ENCODE assay signal across 1 cellular context in genomic region chr6:15044146-15044882, GRCh38.
A peak's percentile ranks its signal among the peaks of the same experiment; 100 is the strongest.
TF ChIP-seq lines count a peak whose summit lies in the region.

No MANE protein-coding gene starts in this region.

TF ChIP-seq in HepG2, 621 proteins besides CTCF, POLR2A, EP300 and RAD21 (continued from another document and continues in another):
- TF ChIP-seq ZNF691 (CRISPR knock-in tag; IDR thresholded peaks at IDR 0.05; ENCODE audit: borderline replicate concordance, low read depth) = no peak
- TF ChIP-seq ZNF333 (CRISPR knock-in tag; IDR thresholded peaks at IDR 0.05; ENCODE audit: borderline replicate concordance) = no peak
- no peak for TF ChIP-seq ZNF564 (CRISPR knock-in tag; IDR thresholded peaks at IDR 0.05)
- TF ChIP-seq ZNF850 (CRISPR knock-in tag; conservative IDR thresholded peaks at IDR 0.05) = no peak
- peak; percentile 96 for TF ChIP-seq RBAK (CRISPR knock-in tag; IDR thresholded peaks at IDR 0.05)
- TF ChIP-seq PITX1 (CRISPR knock-in tag; IDR thresholded peaks at IDR 0.05) = peak; percentile 69
- TF ChIP-seq TGIF2 (CRISPR knock-in tag; IDR thresholded peaks at IDR 0.05) = no peak
- TF ChIP-seq FOXP1 (IDR thresholded peaks at IDR 0.05) = no peak
- peak; percentile 21; the same call in 1 of the 2 replicates for TF ChIP-seq FOXP1 (CRISPR knock-in tag; IDR thresholded peaks at IDR 0.05)
- TF ChIP-seq PAXIP1 (CRISPR knock-in tag; conservative IDR thresholded peaks at IDR 0.05) = peak; percentile 82
- no peak for TF ChIP-seq SNAPC5 (CRISPR knock-in tag; IDR thresholded peaks at IDR 0.05; ENCODE audit: borderline replicate concordance)
- 0 out of 2 replicates have a peak, but pooled peaks have one; percentile 37 for TF ChIP-seq MED1 (CRISPR knock-in tag; IDR thresholded peaks at IDR 0.05)
- peak; percentile 53; the same call in 1 of the 2 replicates for TF ChIP-seq ZMYM4 (CRISPR knock-in tag; IDR thresholded peaks at IDR 0.05)
- peak; percentile 46; the same call in 1 of the 2 replicates for TF ChIP-seq ZNF292 (CRISPR knock-in tag; IDR thresholded peaks at IDR 0.05; ENCODE audit: borderline replicate concordance, low read depth)
- no peak for TF ChIP-seq ZNF326 (CRISPR knock-in tag; IDR thresholded peaks at IDR 0.05; ENCODE audit: borderline replicate concordance)
- no peak for TF ChIP-seq HNRNPLL (IDR thresholded peaks at IDR 0.05; ENCODE audit: low read depth, low read length, poor library complexity, severe bottlenecking)
- peak; percentile 74 for TF ChIP-seq TCF7 (IDR thresholded peaks at IDR 0.05; ENCODE audit: low read depth)
- TF ChIP-seq RXRB (CRISPR knock-in tag; IDR thresholded peaks at IDR 0.05; ENCODE audit: borderline replicate concordance) = peak; percentile 54; the same call in 1 of the 2 replicates
- TF ChIP-seq LCORL (IDR thresholded peaks at IDR 0.05) = no peak
- peak; percentile 80 for TF ChIP-seq LCORL (CRISPR knock-in tag; IDR thresholded peaks at IDR 0.05)
- no peak for TF ChIP-seq BATF2 (CRISPR knock-in tag; IDR thresholded peaks at IDR 0.05)
- no peak for TF ChIP-seq NFAT5 (CRISPR knock-in tag; IDR thresholded peaks at IDR 0.05)
- no peak for TF ChIP-seq LBX2 (CRISPR knock-in tag; IDR thresholded peaks at IDR 0.05; ENCODE audit: borderline replicate concordance)
- no peak for TF ChIP-seq ELF3 (CRISPR knock-in tag; IDR thresholded peaks at IDR 0.05)
- no peak for TF ChIP-seq FIP1L1 (IDR thresholded peaks at IDR 0.05; ENCODE audit: borderline replicate concordance, insufficient read depth, low read depth, low read length)
- TF ChIP-seq MYNN (CRISPR knock-in tag; IDR thresholded peaks at IDR 0.05; ENCODE audit: low read depth) = no peak
- TF ChIP-seq, protein P1, sequence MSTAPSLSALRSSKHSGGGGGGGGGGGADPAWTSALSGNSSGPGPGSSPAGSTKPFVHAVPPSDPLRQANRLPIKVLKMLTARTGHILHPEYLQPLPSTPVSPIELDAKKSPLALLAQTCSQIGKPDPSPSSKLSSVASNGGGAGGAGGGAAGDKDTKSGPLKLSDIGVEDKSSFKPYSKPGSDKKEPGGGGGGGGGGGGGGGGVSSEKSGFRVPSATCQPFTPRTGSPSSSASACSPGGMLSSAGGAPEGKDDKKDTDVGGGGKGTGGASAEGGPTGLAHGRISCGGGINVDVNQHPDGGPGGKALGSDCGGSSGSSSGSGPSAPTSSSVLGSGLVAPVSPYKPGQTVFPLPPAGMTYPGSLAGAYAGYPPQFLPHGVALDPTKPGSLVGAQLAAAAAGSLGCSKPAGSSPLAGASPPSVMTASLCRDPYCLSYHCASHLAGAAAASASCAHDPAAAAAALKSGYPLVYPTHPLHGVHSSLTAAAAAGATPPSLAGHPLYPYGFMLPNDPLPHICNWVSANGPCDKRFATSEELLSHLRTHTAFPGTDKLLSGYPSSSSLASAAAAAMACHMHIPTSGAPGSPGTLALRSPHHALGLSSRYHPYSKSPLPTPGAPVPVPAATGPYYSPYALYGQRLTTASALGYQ (CRISPR knock-in tag; IDR thresholded peaks at IDR 0.05) = no peak
- no peak for TF ChIP-seq AGO2 (optimal IDR thresholded peaks at IDR 0.05; ENCODE audit: low read depth, low read length)
- TF ChIP-seq, protein P2, sequence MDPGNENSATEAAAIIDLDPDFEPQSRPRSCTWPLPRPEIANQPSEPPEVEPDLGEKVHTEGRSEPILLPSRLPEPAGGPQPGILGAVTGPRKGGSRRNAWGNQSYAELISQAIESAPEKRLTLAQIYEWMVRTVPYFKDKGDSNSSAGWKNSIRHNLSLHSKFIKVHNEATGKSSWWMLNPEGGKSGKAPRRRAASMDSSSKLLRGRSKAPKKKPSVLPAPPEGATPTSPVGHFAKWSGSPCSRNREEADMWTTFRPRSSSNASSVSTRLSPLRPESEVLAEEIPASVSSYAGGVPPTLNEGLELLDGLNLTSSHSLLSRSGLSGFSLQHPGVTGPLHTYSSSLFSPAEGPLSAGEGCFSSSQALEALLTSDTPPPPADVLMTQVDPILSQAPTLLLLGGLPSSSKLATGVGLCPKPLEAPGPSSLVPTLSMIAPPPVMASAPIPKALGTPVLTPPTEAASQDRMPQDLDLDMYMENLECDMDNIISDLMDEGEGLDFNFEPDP (CRISPR knock-in tag; conservative IDR thresholded peaks at IDR 0.05) = no peak
- TF ChIP-seq NPAS2 (CRISPR knock-in tag; IDR thresholded peaks at IDR 0.05; ENCODE audit: borderline replicate concordance) = no peak
- no peak for TF ChIP-seq NFYC (CRISPR knock-in tag; IDR thresholded peaks at IDR 0.05)
- TF ChIP-seq CREM (IDR thresholded peaks at IDR 0.05) = 0 out of 2 replicates have a peak, but pooled peaks have one; percentile 20
- TF ChIP-seq CREM (CRISPR knock-in tag; IDR thresholded peaks at IDR 0.05) = no peak
- TF ChIP-seq KMT2B (CRISPR knock-in tag; IDR thresholded peaks at IDR 0.05) = no peak
- TF ChIP-seq ZNF10 (CRISPR knock-in tag; IDR thresholded peaks at IDR 0.05; ENCODE audit: borderline replicate concordance, low read depth) = no peak
- no peak for TF ChIP-seq TSC22D2 (CRISPR knock-in tag; IDR thresholded peaks at IDR 0.05; ENCODE audit: borderline replicate concordance)
- no peak for TF ChIP-seq SSRP1 (CRISPR knock-in tag; IDR thresholded peaks at IDR 0.05)
- no peak for TF ChIP-seq POLR2G (IDR thresholded peaks at IDR 0.05; ENCODE audit: low read depth, low read length)
- TF ChIP-seq HMGA1 (CRISPR knock-in tag; conservative IDR thresholded peaks at IDR 0.05) = no peak
- TF ChIP-seq AHDC1 (CRISPR knock-in tag; IDR thresholded peaks at IDR 0.05; ENCODE audit: borderline replicate concordance) = peak; percentile 75; the same call in 1 of the 2 replicates
- no peak for TF ChIP-seq ZNF121 (CRISPR knock-in tag; IDR thresholded peaks at IDR 0.05)
- no peak for TF ChIP-seq SNAPC2 (CRISPR knock-in tag; IDR thresholded peaks at IDR 0.05)
